ENCODE assay signal across 7 cellular contexts in genomic region chr6:117484052-117484646, GRCh38. TPM values are rescaled to one million over a fixed set of nuclear protein-coding genes. Genes with fewer than 3 reads are reported as not detected.
DNase-seq lines count a peak whose midpoint lies in the region; ATAC-seq and TF ChIP-seq lines count a peak whose summit lies in the region.

No MANE protein-coding gene starts in this region.

- H3K4me2 ChIP-seq in smooth muscle cell, result peak overlapping the region; percentile 98

- no peaks in the 10 kb centered on the region for H3K9me3 Mint-ChIP-seq in activated CD4-positive, alpha-beta memory T cell treated with anti-CD3 and anti-CD28 coated beads, Interleukin-2, amount 10 ng/mL, durations not matched to agents 7 days and 5 days

- no peaks in the 10 kb centered on the region for H3K36me3 ChIP-seq in gastroesophageal sphincter
- peaks cover 7% of the 10 kb centered on the region for H3K36me3 ChIP-seq in smooth muscle cell (ENCODE audit: low read depth)

- H3K9me3 ChIP-seq in gastroesophageal sphincter (no peaks in the 10 kb centered on the region), smooth muscle cell (replicated peaks; ENCODE audit: low read depth) (no peaks in the 10 kb centered on the region)

- ATAC-seq in gastroesophageal sphincter, result no peak

- H3K4me1 ChIP-seq in gastroesophageal sphincter (peaks cover 0 to 25% (median 4%) of the 10 kb centered on the region in 3 donors), smooth muscle cell (ENCODE audit: low read depth) (peaks cover 14% of the 10 kb centered on the region)

- TF ChIP-seq POLR2A in gastroesophageal sphincter (IDR thresholded peaks at IDR 0.05), result no peak

- H3K27me3 ChIP-seq in HL-60 (ENCODE audit: insufficient read depth, poor library complexity, severe bottlenecking), result peaks cover 14% of the 10 kb centered on the region
- no peaks in the 10 kb centered on the region for H3K27me3 ChIP-seq in gastroesophageal sphincter
- H3K27me3 ChIP-seq in smooth muscle cell (ENCODE audit: low read depth), result no peaks in the 10 kb centered on the region

- H3K36me3 Mint-ChIP-seq in activated CD4-positive, alpha-beta memory T cell treated with anti-CD3 and anti-CD28 coated beads, Interleukin-2, amount 10 ng/mL, durations not matched to agents 7 days and 5 days (ENCODE audit: low read depth), result peaks cover 12% of the 10 kb centered on the region

- peaks cover 42% of the 10 kb centered on the region for H4K20me1 ChIP-seq in smooth muscle cell (ENCODE audit: low read depth)

- H3K4me3 Mint-ChIP-seq in activated CD4-positive, alpha-beta memory T cell treated with anti-CD3 and anti-CD28 coated beads, Interleukin-2, amount 10 ng/mL, durations not matched to agents 7 days and 5 days, result peak overlapping the region; percentile 81

- DNase-seq in HL-60 (ENCODE audit: low read depth in 1 of 2, low spot score in 1 of 2), result no peak
- no peak for DNase-seq in activated CD4-positive, alpha-beta memory T cell treated with anti-CD3 and anti-CD28 coated beads, Interleukin-2, amount 10 ng/mL, durations not matched to agents 7 days and 5 days
- DNase-seq in smooth muscle cell (lab: John Stamatoyannopoulos, UW; ENCODE audit: unreplicated experiment), result no peak
- no peak for DNase-seq in activated CD4-positive, CD25-positive, alpha-beta regulatory T cell (lab: John Stamatoyannopoulos, UW)
- no peak for DNase-seq in HuH-7.5 (ENCODE audit: low spot score)
- no peak for DNase-seq in anterior cingulate cortex (lab: John Stamatoyannopoulos, UW)

- CTCF ChIA-PET in activated CD4-positive, alpha-beta memory T cell treated with anti-CD3 and anti-CD28 coated beads, Interleukin-2, amount 10 ng/mL, durations not matched to agents 7 days and 5 days (lab: Charles Lee), result interaction anchor here (1.5 to 5.0 kb wide), 5 partner anchors 10 to 118 kb away, joined by 5 to 22 read pairs (median 6); partner anchors contain the start of gene GOPC

- peaks cover 58% of the 10 kb centered on the region for H3K79me2 ChIP-seq in smooth muscle cell (ENCODE audit: low read depth)

- peaks cover 21% of the 10 kb centered on the region for H3K27me3 Mint-ChIP-seq in activated CD4-positive, alpha-beta memory T cell treated with anti-CD3 and anti-CD28 coated beads, Interleukin-2, amount 10 ng/mL, durations not matched to agents 7 days and 5 days

- no peak overlapping the region for H3K27ac Mint-ChIP-seq in activated CD4-positive, alpha-beta memory T cell treated with anti-CD3 and anti-CD28 coated beads, Interleukin-2, amount 10 ng/mL, durations not matched to agents 7 days and 5 days

- TF ChIP-seq EP300 in gastroesophageal sphincter (IDR thresholded peaks at IDR 0.05), result no peak

- H3K4me3 ChIP-seq in HL-60 (replicated peaks; ENCODE audit: insufficient read depth, low read length) (peak overlapping the region; percentile 81), gastroesophageal sphincter (peak overlapping the region; percentile 77 to 85), smooth muscle cell (peak overlapping the region; percentile 98)

- H3F3A ChIP-seq in smooth muscle cell (ENCODE audit: low read depth), result peaks cover 17% of the 10 kb centered on the region

- 68 to 77% methylated on average over 6 to 8 of the region's 8 CpGs for WGBS in gastroesophageal sphincter (ENCODE audit: low coverage in 1 of 2), 2 donors
- WGBS in smooth muscle cell (ENCODE audit: low lambda C conversion rate), result 65% methylated on average over 8 of the region's 8 CpGs

- H3K4me1 Mint-ChIP-seq in activated CD4-positive, alpha-beta memory T cell treated with anti-CD3 and anti-CD28 coated beads, Interleukin-2, amount 10 ng/mL, durations not matched to agents 7 days and 5 days, result peaks cover 24% of the 10 kb centered on the region

- H3K27ac ChIP-seq in HL-60 (replicated peaks) (no peak overlapping the region), gastroesophageal sphincter (peak overlapping the region in 2 of 4 donors; percentile 87 to 88), smooth muscle cell (ENCODE audit: low read depth) (peak overlapping the region; percentile 74)

- POLR2A ChIA-PET in activated CD4-positive, alpha-beta memory T cell treated with anti-CD3 and anti-CD28 coated beads, Interleukin-2, amount 10 ng/mL, durations not matched to agents 7 days and 5 days (lab: Charles Lee), result interaction anchor here (0.9 to 6.1 kb wide), 7 partner anchors 9 to 118 kb away, joined by 4 to 57 read pairs (median 8); partner anchors contain the start of gene GOPC

- H3K9ac ChIP-seq in smooth muscle cell (ENCODE audit: low read depth), result peak overlapping the region; percentile 87

- no peak for TF ChIP-seq CTCF in HL-60 (IDR thresholded peaks at IDR 0.05; ENCODE audit: insufficient read depth, low read length)
- TF ChIP-seq CTCF in gastroesophageal sphincter (IDR thresholded peaks at IDR 0.05), result no peak
- no peak for TF ChIP-seq CTCF in smooth muscle cell (IDR thresholded peaks at IDR 0.05; ENCODE audit: borderline replicate concordance, insufficient read depth, poor library complexity, severe bottlenecking)

- peak overlapping the region; percentile 91 for H2AFZ ChIP-seq in smooth muscle cell (ENCODE audit: low read depth)

RNA-seq across cellular contexts. Expression of gene DCBLD1, which starts 1.7 kb away (rescaled TPM):
- total RNA-seq in activated CD4-positive, alpha-beta memory T cell treated with anti-CD3 and anti-CD28 coated beads, Interleukin-2, amount 10 ng/mL, durations not matched to agents 7 days and 5 days, result 10 to 100 TPM in 1 of 2 experiments, 1 to 10 TPM in 1; 7.8 to 10.6 TPM
- total RNA-seq in gastroesophageal sphincter (10 to 100 TPM in 2 of 4 donors, 1 to 10 TPM in 2; 5.0 to 10.9 (median 8.3) TPM), smooth muscle cell (82.1 and 86.1 TPM in 2 replicates)
- polyA plus RNA-seq in smooth muscle cell, result 44.6 and 77.5 TPM in 2 replicates

RNA-seq across cellular contexts. Expression of gene ROS1, which starts 58.4 kb away (rescaled TPM):
- not detected for total RNA-seq in activated CD4-positive, alpha-beta memory T cell treated with anti-CD3 and anti-CD28 coated beads, Interleukin-2, amount 10 ng/mL, durations not matched to agents 7 days and 5 days
- under 1 TPM in 1 of 4 donors, not detected in 3; 0.13 TPM for total RNA-seq in gastroesophageal sphincter
- 0.09 and 3.0 TPM in 2 replicates for total RNA-seq in smooth muscle cell
- 0.03 and 0.08 TPM in 2 replicates for polyA plus RNA-seq in smooth muscle cell
